Comparison of ENCODE assay signal across 8 cellular contexts in the genomic region with DNA sequence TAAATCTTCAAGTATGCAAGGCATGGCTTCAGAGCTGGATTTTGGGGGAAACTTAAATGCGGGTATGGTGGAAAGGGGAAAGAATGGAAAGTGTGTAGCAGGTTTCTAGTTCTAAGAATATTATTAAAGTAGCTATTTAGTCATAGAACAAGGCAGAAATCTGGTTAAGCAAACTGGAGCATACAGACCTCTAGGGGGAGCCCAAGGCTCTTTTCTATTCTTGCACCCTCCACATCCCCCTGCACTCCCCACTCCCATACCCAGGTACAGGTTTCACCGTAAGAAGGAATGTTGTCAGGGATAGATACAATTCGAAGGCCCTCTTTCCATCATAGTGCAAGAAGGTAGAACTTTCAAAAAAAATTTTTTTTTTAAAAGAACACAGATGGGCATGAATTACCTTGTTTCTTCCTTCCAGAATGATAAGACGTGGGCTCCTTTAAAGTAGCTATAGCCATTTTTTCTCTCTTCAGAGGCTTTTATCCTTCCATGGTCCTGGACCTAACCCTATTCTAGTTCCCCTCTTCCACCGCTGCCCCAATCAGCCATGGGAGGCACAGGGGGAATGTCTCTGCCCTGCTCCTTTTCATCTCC. TPM values are rescaled to one million over a fixed set of nuclear protein-coding genes. Genes with fewer than 3 reads are reported as not detected.
A peak's percentile ranks its signal among the peaks of the same experiment; 100 is the strongest.
DNase-seq lines count a peak whose midpoint lies in the region; ATAC-seq, FAIRE-seq and TF ChIP-seq lines count a peak whose summit lies in the region.

No MANE protein-coding gene starts in this region.

- no peak overlapping the region for H3K4me2 ChIP-seq in K562 (ENCODE audit: insufficient read depth, low read length)

- TF ChIP-seq CTCF in K562 (IDR thresholded peaks at IDR 0.05 in 2 of 3, conservative IDR thresholded peaks at IDR 0.05 in 1 of 3; ENCODE audit: insufficient read depth in 2 of 3, low read depth in 1 of 3, low read length in 3 of 3) (peak; percentile 71 to 87 (median 80)), right lobe of liver (IDR thresholded peaks at IDR 0.05) (peak in 3 of 4 donors; percentile 40 to 61 (median 50))

- TF ChIP-seq POLR2A in K562 (conservative IDR thresholded peaks at IDR 0.05): no peak
- TF ChIP-seq POLR2A in right lobe of liver (IDR thresholded peaks at IDR 0.05): no peak

- POLR2A ChIA-PET in K562 (lab: Yijun Ruan, JAX): interaction anchor here (0.6 to 1.2 kb wide), 4 partner anchors 18 to 262 kb away, joined by 3 to 5 read pairs (median 4); no protein-coding TSS in a partner anchor
- POLR2A ChIA-PET in T-cell (lab: Charles Lee): no interaction called here

- no peak for FAIRE-seq in K562 (lab: Jason Lieb, UNC)

- H3K27ac ChIP-seq in K562 (ENCODE audit: extremely low read depth, low read depth, low read length): no peak overlapping the region
- no peak overlapping the region for H3K27ac ChIP-seq in right lobe of liver

- ATAC-seq in GM18502 (IDR thresholded peaks at IDR 0.05; ENCODE audit: poor library complexity, unreplicated experiment) (peak; percentile 82), HG02970 (IDR thresholded peaks at IDR 0.05; ENCODE audit: low FRiP score, unreplicated experiment) (peak; percentile 58), K562 (peak; percentile 94), right lobe of liver (peak; percentile 44 to 66 (median 61)), T-cell (replicated peaks in 1 of 4) (no peak)

- peak; percentile 64 to 68 for TF ChIP-seq RAD21 in K562 (CRISPR knock-in tag; conservative IDR thresholded peaks at IDR 0.05 in 1 of 2, IDR thresholded peaks at IDR 0.05 in 1 of 2)

- no peaks in the 10 kb centered on the region for H3K9me3 Mint-ChIP-seq in T-cell

- no peaks in the 10 kb centered on the region for H3K36me3 ChIP-seq in K562 (ENCODE audit: control insufficient read depth, insufficient read depth, low read length)
- no peaks in the 10 kb centered on the region for H3K36me3 ChIP-seq in right lobe of liver

- no TSS peak for BruUV-seq in K562 (replicated peaks; lab: Mats Ljungman, UMichigan)

- intact Hi-C loops in K562 (cut with micrococcal nuclease): loop anchor here (1.0 to 10.0 kb wide), 4 partner anchors 129 to 535 kb away; no protein-coding TSS in a partner anchor
- intact Hi-C loops in right lobe of liver (cut with DNase I): no loop called here

- H3K79me2 ChIP-seq in K562 (ENCODE audit: control insufficient read depth, insufficient read depth, low read length): no peaks in the 10 kb centered on the region

- CTCF ChIA-PET in K562 (lab: Yijun Ruan, JAX; ENCODE audit: low intra/inter-chr PET ratio): interaction anchor here (0.6 to 1.3 kb wide), 3 partner anchors 129 to 1407 kb away, joined by 5 to 8 read pairs (median 7); no protein-coding TSS in a partner anchor
- CTCF ChIA-PET in T-cell (lab: Charles Lee): interaction anchor here (0.6 to 1.4 kb wide), 2 partner anchors 16 to 47 kb away, joined by 3 read pairs; no protein-coding TSS in a partner anchor

- no peaks in the 10 kb centered on the region for H3K9me1 ChIP-seq in K562 (ENCODE audit: control insufficient read depth, insufficient read depth, low read length)

- H3K4me3 ChIP-seq in K562: no peak overlapping the region
- no peak overlapping the region for H3K4me3 ChIP-seq in right lobe of liver

- DNase-seq in AG20443 (ENCODE audit: low spot score): peak; percentile 67
- DNase-seq in NCI-H2029 (lab: John Stamatoyannopoulos, UW): peak; percentile 15
- DNase-seq in K562 (ENCODE audit: extremely low read depth in 1 of 4, low spot score in 3 of 4): peak; percentile 57 to 75 (median 66)
- no peak for DNase-seq in right lobe of liver
- no peak for DNase-seq in T-cell
- DNase-seq in activated naive CD4-positive, alpha-beta T cell (lab: John Stamatoyannopoulos, UW): no peak

- no peak overlapping the region for H3K4me3 Mint-ChIP-seq in T-cell

- H2AFZ ChIP-seq in K562 (ENCODE audit: low read depth, low read length): no peak overlapping the region

- no peaks in the 10 kb centered on the region for H3K36me3 Mint-ChIP-seq in T-cell

- no peak overlapping the region for H3K27ac Mint-ChIP-seq in T-cell

- no peaks in the 10 kb centered on the region for H3K9me3 ChIP-seq in K562 (replicated peaks; ENCODE audit: control insufficient read depth, insufficient read depth, low read depth, low read length)
- no peaks in the 10 kb centered on the region for H3K9me3 ChIP-seq in right lobe of liver

- H3K4me1 Mint-ChIP-seq in T-cell: no peaks in the 10 kb centered on the region

- H4K20me1 ChIP-seq in K562 (replicated peaks; ENCODE audit: control insufficient read depth, insufficient read depth, low read length): no peaks in the 10 kb centered on the region

- H3K27me3 ChIP-seq in K562 (ENCODE audit: control insufficient read depth in 2 of 2, insufficient read depth in 2 of 2, low read length in 2 of 2): no peaks in the 10 kb centered on the region
- no peaks in the 10 kb centered on the region for H3K27me3 ChIP-seq in right lobe of liver

- WGBS in K562 (ENCODE audit: insufficient coverage, low coverage, missing lambda C conversion rate): 22% methylated on average over 5 of the region's 5 CpGs
- WGBS in right lobe of liver (ENCODE audit: insufficient coverage, low coverage, low lambda C conversion rate, missing lambda C conversion rate): 36% methylated on average over 4 of the region's 5 CpGs

- no peak overlapping the region for H3K9ac ChIP-seq in K562 (ENCODE audit: insufficient read depth in 1 of 2, low read depth in 2 of 2, low read length in 2 of 2)

- no peaks in the 10 kb centered on the region for H3K4me1 ChIP-seq in K562 (replicated peaks in 1 of 2; ENCODE audit: control insufficient read depth in 2 of 2, insufficient read depth in 2 of 2, low read length in 2 of 2)
- no peaks in the 10 kb centered on the region for H3K4me1 ChIP-seq in right lobe of liver

- peaks cover 5 to 13% of the 10 kb centered on the region in 2 donors for H3K27me3 Mint-ChIP-seq in T-cell

- no peak for TF ChIP-seq EP300 in K562 (IDR thresholded peaks at IDR 0.05; ENCODE audit: low read length)

- in situ Hi-C loops in K562 (cut with MboI): no loop called here

TF ChIP-seq in K562, 482 proteins besides CTCF, POLR2A, EP300 and RAD21 (continues in another document):
- TF ChIP-seq LCOR (CRISPR knock-in tag; IDR thresholded peaks at IDR 0.05): 0 out of 2 replicates have a peak, but pooled peaks have one; percentile 22
- no peak for TF ChIP-seq MNT (conservative IDR thresholded peaks at IDR 0.05)
- no peak for TF ChIP-seq ZBTB26 (CRISPR knock-in tag; IDR thresholded peaks at IDR 0.05)
- peak; percentile 58 for TF ChIP-seq DEAF1 (CRISPR knock-in tag; IDR thresholded peaks at IDR 0.05)
- no peak for TF ChIP-seq MXI1 (IDR thresholded peaks at IDR 0.05; ENCODE audit: low read depth, low read length)

RNA-seq across cellular contexts. Expression of gene SMIM30, which starts 41.5 kb away (rescaled TPM):
- 15.1 and 35.9 TPM in 2 replicates for total RNA-seq in K562 (2011; cell fraction: chromatin; rRNA removed; ENCODE audit: low replicate concordance)
- 16.5 and 22.2 TPM in 2 replicates for total RNA-seq in K562 (2011; cell fraction: nucleolus; rRNA removed)
- total RNA-seq in K562 (2011; cell fraction: nucleoplasm; rRNA removed): 31.7 and 51.6 TPM in 2 replicates
- 161 and 176 TPM in 2 replicates for total RNA-seq in K562 (2014; rRNA removed)
- total RNA-seq in K562 (2014; rRNA removed; fragmentation: Illumina TruSeq; extraction: Trizol): 316 and 361 TPM in 2 replicates
- total RNA-seq in K562 (2015; rRNA removed; fragmentation: Illumina TruSeq; extraction: Trizol): 332 and 358 TPM in 2 replicates
- 171 and 197 TPM in 2 replicates for total RNA-seq in K562 (2021)
- 202 and 279 TPM in 2 replicates for polyA plus RNA-seq in K562 (2011; rRNA removed)
- 68.2 and 91.2 TPM in 2 replicates for polyA plus RNA-seq in K562 (2011; cell fraction: cytosol; rRNA removed)
- 45.6 and 77.5 TPM in 2 replicates for polyA plus RNA-seq in K562 (2011; cell fraction: nucleus; rRNA removed)
- polyA plus RNA-seq in K562 (2012): 168 and 209 TPM in 2 replicates
- polyA plus RNA-seq in K562 (2014; fragmentation: Illumina TruSeq; extraction: Trizol): 344 and 367 TPM in 2 replicates
- polyA plus RNA-seq in K562 (2014; fragmentation: Nextera tagmentation; extraction: Ambion mirVana): 100 to 1,000 TPM; 675 to 891 TPM
- 246 and 279 TPM in 2 replicates for polyA plus RNA-seq in K562 (2014; rRNA removed)
- polyA minus RNA-seq in K562 (2011; rRNA and poly(A)+ RNA removed): 77.7 and 80.9 TPM in 2 replicates
- 32.0 and 35.2 TPM in 2 replicates for polyA minus RNA-seq in K562 (2011; cell fraction: cytosol; rRNA and poly(A)+ RNA removed)
- 9.6 and 26.2 TPM in 2 replicates for polyA minus RNA-seq in K562 (2011; cell fraction: nucleus; rRNA and poly(A)+ RNA removed)
- 10 to 100 TPM; 14.2 to 31.9 (median 20.0) TPM for total RNA-seq in right lobe of liver
- 10 to 100 TPM; 11.1 to 17.3 (median 16.5) TPM for total RNA-seq in T-cell

Comparison
In these comparisons a context has a peak if more than half of its experiments do, and no peak if none do; other contexts are left out.
1. DNase-seq: peak in AG20443 (single experiment), NCI-H2029 (single experiment) and K562 (4 of 4); none in right lobe of liver (0 of 3), T-cell (0 of 34) and activated naive CD4-positive, alpha-beta T cell (0 of 4).
2. ATAC-seq: peak in GM18502 (single experiment), HG02970 (single experiment), K562 (single experiment) and right lobe of liver (4 of 4); none in T-cell (0 of 4).